In the genomic region with DNA sequence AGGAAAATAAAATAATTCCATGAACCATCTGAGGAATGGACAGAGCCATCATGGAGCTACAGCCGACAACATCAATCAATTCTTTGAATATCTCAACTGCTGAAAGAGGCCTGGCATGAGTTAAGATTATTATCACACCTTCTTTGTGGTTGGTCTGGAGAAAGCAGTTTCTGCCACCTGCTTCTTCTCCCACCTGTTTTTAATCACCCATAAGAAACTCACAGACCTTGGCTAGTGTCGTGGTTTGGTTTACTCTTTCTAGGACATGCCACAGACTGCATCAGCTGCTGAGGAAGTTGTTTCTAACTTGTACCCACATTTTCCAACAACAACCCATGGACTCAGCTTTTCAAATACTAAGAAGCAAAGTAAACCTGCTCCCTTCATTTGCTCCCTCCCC, we compare ENCODE assay signal across 19 cellular contexts.
DNase-seq lines count a peak whose midpoint lies in the region; ATAC-seq and TF ChIP-seq lines count a peak whose summit lies in the region.
"Had no signal": no experiment of that assay in that cellular context is flagged by ENCODE, and none has a peak within 500 bp of the region (broad histone marks: within the 10 kb centered on the region; RNA-seq: fewer than 3 reads in every experiment).

No MANE protein-coding gene starts in this region.

- peaks cover 18% of the 10 kb centered on the region; the same call in 1 of the 2 replicates for H3K27me3 ChIP-seq in KMS-11 (ENCODE audit: insufficient read depth, low read depth)
- no peaks in the 10 kb centered on the region for H3K27me3 ChIP-seq in body of pancreas
- no peaks in the 10 kb centered on the region for H3K27me3 ChIP-seq in smooth muscle cell (ENCODE audit: low read depth)
- H3K27me3 ChIP-seq: vagina had no signal

- H3K9ac ChIP-seq in KMS-11 (no peak overlapping the region), smooth muscle cell (ENCODE audit: low read depth) (no peak overlapping the region)

- no peaks in the 10 kb centered on the region for H3K9me3 Mint-ChIP-seq in activated CD4-positive, alpha-beta memory T cell treated with anti-CD3 and anti-CD28 coated beads, Interleukin-2, amount 10 ng/mL, durations not matched to agents 7 days and 5 days
- H3K9me3 Mint-ChIP-seq: CD4-positive, CD25-positive, alpha-beta regulatory T cell; H9 had no signal

- WGBS in body of pancreas, 2 donors: 37% methylated on average over 2 of the region's 2 CpGs
- WGBS in smooth muscle cell (ENCODE audit: low lambda C conversion rate): 82% methylated on average over 2 of the region's 2 CpGs

- H3K27ac ChIP-seq in KMS-11: no peak overlapping the region
- H3K27ac ChIP-seq in body of pancreas: no peak overlapping the region
- H3K27ac ChIP-seq in smooth muscle cell (ENCODE audit: low read depth): no peak overlapping the region
- H3K27ac ChIP-seq: lower lobe of right lung, vagina, WERI-Rb-1 had no signal

- H3F3A ChIP-seq in smooth muscle cell (ENCODE audit: low read depth): no peaks in the 10 kb centered on the region

- no peak overlapping the region for H3K4me3 Mint-ChIP-seq in activated CD4-positive, alpha-beta memory T cell treated with anti-CD3 and anti-CD28 coated beads, Interleukin-2, amount 10 ng/mL, durations not matched to agents 7 days and 5 days
- H3K4me3 Mint-ChIP-seq: CD4-positive, CD25-positive, alpha-beta regulatory T cell; H9 had no signal

- H3K27me3 Mint-ChIP-seq in activated CD4-positive, alpha-beta memory T cell treated with anti-CD3 and anti-CD28 coated beads, Interleukin-2, amount 10 ng/mL, durations not matched to agents 7 days and 5 days: no peaks in the 10 kb centered on the region
- H3K27me3 Mint-ChIP-seq: CD4-positive, CD25-positive, alpha-beta regulatory T cell had no signal

- CTCF ChIA-PET in activated CD4-positive, alpha-beta memory T cell treated with anti-CD3 and anti-CD28 coated beads, Interleukin-2, amount 10 ng/mL, durations not matched to agents 7 days and 5 days (lab: Charles Lee): no interaction called here

- no peak overlapping the region for H3K27ac Mint-ChIP-seq in activated CD4-positive, alpha-beta memory T cell treated with anti-CD3 and anti-CD28 coated beads, Interleukin-2, amount 10 ng/mL, durations not matched to agents 7 days and 5 days
- H3K27ac Mint-ChIP-seq: H9 had no signal

- POLR2A ChIA-PET in activated CD4-positive, alpha-beta memory T cell treated with anti-CD3 and anti-CD28 coated beads, Interleukin-2, amount 10 ng/mL, durations not matched to agents 7 days and 5 days (lab: Charles Lee): no interaction called here

- H3K4me1 ChIP-seq in KMS-11 (ENCODE audit: low read depth, poor library complexity, severe bottlenecking) (peaks cover 32% of the 10 kb centered on the region), body of pancreas (peaks cover 22% of the 10 kb centered on the region), smooth muscle cell (ENCODE audit: low read depth) (peaks cover 12% of the 10 kb centered on the region)
- H3K4me1 ChIP-seq: vagina had no signal

- H3K36me3 Mint-ChIP-seq in activated CD4-positive, alpha-beta memory T cell treated with anti-CD3 and anti-CD28 coated beads, Interleukin-2, amount 10 ng/mL, durations not matched to agents 7 days and 5 days (ENCODE audit: low read depth): peaks cover 24% of the 10 kb centered on the region

- peaks cover 14% of the 10 kb centered on the region for H3K4me1 Mint-ChIP-seq in activated CD4-positive, alpha-beta memory T cell treated with anti-CD3 and anti-CD28 coated beads, Interleukin-2, amount 10 ng/mL, durations not matched to agents 7 days and 5 days

- peak overlapping the region; percentile 70 for H3K4me2 ChIP-seq in KMS-11
- H3K4me2 ChIP-seq in smooth muscle cell: no peak overlapping the region

- ATAC-seq in GM18520 (IDR thresholded peaks at IDR 0.05; ENCODE audit: unreplicated experiment) (peak; percentile 72), GM21717 (IDR thresholded peaks at IDR 0.05; ENCODE audit: unreplicated experiment) (peak; percentile 73), body of pancreas (peak; percentile 40), HG02973 (IDR thresholded peaks at IDR 0.05; ENCODE audit: unreplicated experiment) (no peak)
- ATAC-seq: esophagus mucosa, lower lobe of right lung, right cardiac atrium had no signal

- DNase-seq in body of pancreas: peak in 3 of 4 donors; percentile 29 to 59 (median 49)
- no peak for DNase-seq in smooth muscle cell (lab: John Stamatoyannopoulos, UW; ENCODE audit: unreplicated experiment)
- DNase-seq in NCI-H510A treated with DMSO at 0.1 percent for 48 hours (lab: John Stamatoyannopoulos, UW): no peak
- no peak for DNase-seq in activated CD4-positive, alpha-beta memory T cell treated with anti-CD3 and anti-CD28 coated beads, Interleukin-2, amount 10 ng/mL, durations not matched to agents 7 days and 5 days
- DNase-seq: EL; H9; lower lobe of right lung; NCI-H1105; NCI-H82; right cardiac atrium; stimulated activated CD4-positive, alpha-beta T cell treated with anti-CD3 and anti-CD28 coated beads, Interleukin-1b, Interleukin-23, amount 100 ng/mL, for 48 hours; WERI-Rb-1 had no signal

- no peaks in the 10 kb centered on the region for H4K20me1 ChIP-seq in KMS-11 (ENCODE audit: insufficient read depth)
- H4K20me1 ChIP-seq in smooth muscle cell (ENCODE audit: low read depth): no peaks in the 10 kb centered on the region

- intact Hi-C loops in body of pancreas (cut with DNase I): no loop called here

- H3K36me3 ChIP-seq in KMS-11 (ENCODE audit: insufficient read depth) (no peaks in the 10 kb centered on the region), body of pancreas (replicated peaks in 1 of 2; ENCODE audit: insufficient read depth in 1 of 2, low read depth in 2 of 2) (no peaks in the 10 kb centered on the region), smooth muscle cell (ENCODE audit: low read depth) (no peaks in the 10 kb centered on the region)
- H3K36me3 ChIP-seq: lower lobe of right lung, vagina, WERI-Rb-1 had no signal

- no peak for TF ChIP-seq POLR2A in body of pancreas (IDR thresholded peaks at IDR 0.05)

- no peak for TF ChIP-seq CTCF in KMS-11 (conservative IDR thresholded peaks at IDR 0.05; ENCODE audit: low read depth, low read length)
- TF ChIP-seq CTCF in body of pancreas (IDR thresholded peaks at IDR 0.05): no peak
- TF ChIP-seq CTCF in smooth muscle cell (IDR thresholded peaks at IDR 0.05; ENCODE audit: borderline replicate concordance, insufficient read depth, poor library complexity, severe bottlenecking): no peak

- H2AFZ ChIP-seq in KMS-11 (ENCODE audit: low read depth): no peak overlapping the region
- no peak overlapping the region for H2AFZ ChIP-seq in smooth muscle cell (ENCODE audit: low read depth)

- no peaks in the 10 kb centered on the region for H3K9me3 ChIP-seq in body of pancreas
- H3K9me3 ChIP-seq in smooth muscle cell (replicated peaks; ENCODE audit: low read depth): no peaks in the 10 kb centered on the region
- H3K9me3 ChIP-seq: lower lobe of right lung, vagina had no signal

- H3K79me2 ChIP-seq in KMS-11 (ENCODE audit: insufficient read depth, low read depth): no peaks in the 10 kb centered on the region
- H3K79me2 ChIP-seq in smooth muscle cell (ENCODE audit: low read depth): no peaks in the 10 kb centered on the region

- no peak overlapping the region for H3K4me3 ChIP-seq in KMS-11 (IDR thresholded peaks at IDR 0.05; ENCODE audit: insufficient read depth, low read depth, low read length)
- H3K4me3 ChIP-seq in body of pancreas: no peak overlapping the region
- H3K4me3 ChIP-seq in smooth muscle cell: no peak overlapping the region
- H3K4me3 ChIP-seq: lower lobe of right lung, vagina had no signal

Comparison
In these comparisons a context has a peak if more than half of its experiments do, and no peak if none do; other contexts are left out.
1. DNase-seq: peak in body of pancreas (3 of 4); none in smooth muscle cell (single experiment), NCI-H510A treated with DMSO at 0.1 percent for 48 hours (single experiment) and activated CD4-positive, alpha-beta memory T cell treated with anti-CD3 and anti-CD28 coated beads, Interleukin-2, amount 10 ng/mL, durations not matched to agents 7 days and 5 days (single experiment).